In genomic region chr10:45501791-45502190, GRCh38 we compare ENCODE assay signal across 31 cellular contexts.
"Had no signal": no experiment of that assay in that cellular context is flagged by ENCODE, and none has a peak within 500 bp of the region (broad histone marks: within the 10 kb centered on the region; RNA-seq: fewer than 3 reads in every experiment).

No MANE protein-coding gene starts in this region.

- H3K4me3 ChIP-seq: adrenal gland, body of pancreas, coronary artery, dorsolateral prefrontal cortex, esophagus muscularis mucosa, gastrocnemius medialis, heart left ventricle had no signal

- H3K27ac ChIP-seq: adrenal gland, body of pancreas, coronary artery, dorsolateral prefrontal cortex, esophagus muscularis mucosa, foreskin keratinocyte, gastrocnemius medialis, heart left ventricle, WERI-Rb-1 had no signal

- H3K9me3 ChIP-seq: adrenal gland, body of pancreas, esophagus muscularis mucosa, gastrocnemius medialis had no signal

- ATAC-seq: activated CD4-positive, CD25-positive, alpha-beta regulatory T cell treated with anti-CD3 and anti-CD28 coated beads, Interleukin-2, amount 50 U/mL, for 24 hours; activated CD8-positive, alpha-beta T cell treated with anti-CD3 and anti-CD28 coated beads for 36 hours; activated naive CD8-positive, alpha-beta T cell treated with anti-CD3 and anti-CD28 coated beads, Interleukin-2, amount 50 U/mL, for 24 hours; activated T-cell treated with anti-CD3 and anti-CD28 coated beads, Interleukin-2, amount 50 U/mL, for 4 hours; activated T-helper 17 cell treated with anti-CD3 and anti-CD28 coated beads, Interleukin-2, amount 50 U/mL, for 72 hours; body of pancreas; gastrocnemius medialis; heart left ventricle had no signal

- FAIRE-seq: TTC549 had no signal

- H3K4me1 ChIP-seq: esophagus muscularis mucosa, gastrocnemius medialis had no signal

- H3K27me3 ChIP-seq: adrenal gland, body of pancreas, dorsolateral prefrontal cortex, esophagus muscularis mucosa, foreskin keratinocyte, gastrocnemius medialis, heart left ventricle had no signal

- H3K36me3 ChIP-seq: adrenal gland, esophagus muscularis mucosa, gastrocnemius medialis, heart left ventricle, WERI-Rb-1 had no signal

- DNase-seq: activated B cell treated with CpG ODN at 0.5 μM for 24 hours; activated CD4-positive, alpha-beta T cell treated with anti-CD3 and anti-CD28 coated beads for 48 hours; activated CD4-positive, alpha-beta T cell treated with anti-CD3 and anti-CD28 coated beads, Interleukin-2, amount 50 U/mL, for 1 hour; activated CD4-positive, alpha-beta T cell treated with anti-CD3 and anti-CD28 coated beads, Interleukin-2, amount 50 U/mL, for 48 hours; activated CD8-positive, alpha-beta memory T cell treated with anti-CD3 and anti-CD28 coated beads for 24 hours; activated CD8-positive, alpha-beta T cell treated with anti-CD3 and anti-CD28 coated beads for 36 hours; activated effector memory CD4-positive, alpha-beta T cell treated with Interleukin-2 at 50 U/mL for 16 hours; activated gamma-delta T cell treated with Interleukin-2 at 50 U/mL for 16 hours; activated naive CD4-positive, alpha-beta T cell treated with anti-CD3 and anti-CD28 coated beads for 36 hours; activated naive CD8-positive, alpha-beta T cell treated with anti-CD3 and anti-CD28 coated beads for 36 hours; activated naive CD8-positive, alpha-beta T cell treated with anti-CD3 and anti-CD28 coated beads, Interleukin-2, amount 50 U/mL, for 24 hours; activated T-cell treated with anti-CD3 and anti-CD28 coated beads, Interleukin-2, amount 50 U/mL, for 4 hours; adrenal gland; amygdala; aorta; body of pancreas; caudate nucleus; dorsolateral prefrontal cortex; effector memory CD4-positive, alpha-beta T cell; erythroblast; foreskin keratinocyte; gastrocnemius medialis; glutamatergic neuron; heart left ventricle; T-helper 2 cell; WERI-Rb-1 had no signal
